ENCODE assay signal across 17 cellular contexts in genomic region chr11:134392953-134393615, GRCh38. TPM values are rescaled to one million over a fixed set of nuclear protein-coding genes. Genes with fewer than 3 reads are reported as not detected.
DNase-seq lines count a peak whose midpoint lies in the region; ATAC-seq, FAIRE-seq and TF ChIP-seq lines count a peak whose summit lies in the region.
"Had no signal": no experiment of that assay in that cellular context is flagged by ENCODE, and none has a peak within 500 bp of the region (broad histone marks: within the 10 kb centered on the region; RNA-seq: fewer than 3 reads in every experiment).

No MANE protein-coding gene starts in this region.

- H3K4me1 Mint-ChIP-seq in glutamatergic neuron (ENCODE audit: low read depth, unreplicated experiment), result peaks cover 50% of the 10 kb centered on the region
- H3K4me1 Mint-ChIP-seq: CD14-positive monocyte had no signal

- FAIRE-seq in HepG2 (lab: Jason Lieb, UNC), result no peak
- FAIRE-seq: GM19239, H1 had no signal

- TF ChIP-seq RAD21 in HepG2 (CRISPR knock-in tag; IDR thresholded peaks at IDR 0.05), result no peak

- 14% methylated on average over 19 of the region's 21 CpGs for WGBS in HepG2 (ENCODE audit: low lambda C conversion rate)
- WGBS in right lobe of liver (ENCODE audit: insufficient coverage, low coverage, low lambda C conversion rate, missing lambda C conversion rate), result 85% methylated on average over 16 of the region's 21 CpGs

- no peaks in the 10 kb centered on the region for H3K4me1 ChIP-seq in HepG2 (ENCODE audit: insufficient read depth, low read length)
- peaks cover 0 to 5% (median 2%) of the 10 kb centered on the region in 4 donors for H3K4me1 ChIP-seq in right lobe of liver
- H3K4me1 ChIP-seq in Panc1 (ENCODE audit: control insufficient read depth, insufficient read depth, low read length), result no peaks in the 10 kb centered on the region

- H3K27ac Mint-ChIP-seq in glutamatergic neuron (ENCODE audit: unreplicated experiment), result peak overlapping the region; percentile 87
- H3K27ac Mint-ChIP-seq: CD14-positive monocyte; CD4-positive, alpha-beta memory T cell had no signal

- H3K4me3 ChIP-seq in HepG2 (replicated peaks in 1 of 3; ENCODE audit: insufficient read depth in 1 of 3, low read depth in 2 of 3, low read length in 3 of 3), result no peak overlapping the region
- H3K4me3 ChIP-seq in right lobe of liver, result no peak overlapping the region
- H3K4me3 ChIP-seq in Panc1 (ENCODE audit: low read depth in 2 of 2, low read length in 2 of 2), result no peak overlapping the region
- H3K4me3 ChIP-seq: BLaER1, K562 had no signal

- TF ChIP-seq POLR2A in HepG2 (IDR thresholded peaks at IDR 0.05; ENCODE audit: insufficient read depth in 1 of 2, low read depth in 2 of 2, low read length in 2 of 2) (no peak), right lobe of liver (IDR thresholded peaks at IDR 0.05) (no peak)

- H3K79me2 ChIP-seq in HepG2 (ENCODE audit: insufficient read depth, low read length), result no peaks in the 10 kb centered on the region

- no peak overlapping the region for H2AFZ ChIP-seq in HepG2 (ENCODE audit: low read length)

- intact Hi-C loops in HepG2 (cut with micrococcal nuclease; ENCODE audit: unreplicated experiment), result no loop called here
- intact Hi-C loops in right lobe of liver (cut with DNase I), result no loop called here
- intact Hi-C loops in Panc1 (cut with micrococcal nuclease; ENCODE audit: unreplicated experiment), result no loop called here

- CTCF ChIA-PET in HepG2 (lab: Yijun Ruan, JAX; ENCODE audit: low intra/inter-chr PET ratio, low total read pairs) (interaction anchor here (1.1 kb wide), 1 partner anchor 186 kb away, joined by 3 read pairs; no protein-coding TSS in a partner anchor), Panc1 (lab: Charles Lee) (interaction anchor here (0.6 kb wide), 1 partner anchor 333 kb away, joined by 3 read pairs; no protein-coding TSS in a partner anchor)

- peak; percentile 6; the same call in 2 of the 3 replicates for ATAC-seq in HepG2
- ATAC-seq in right lobe of liver, result no peak
- ATAC-seq in Panc1, result peak; percentile 33; the same call in 1 of the 2 replicates

- H3K27ac ChIP-seq in HepG2 (ENCODE audit: extremely low read length, insufficient read depth, low read length) (no peak overlapping the region), right lobe of liver (no peak overlapping the region), Panc1 (ENCODE audit: low read length) (no peak overlapping the region)
- H3K27ac ChIP-seq: BLaER1 had no signal

- H3K4me3 Mint-ChIP-seq in glutamatergic neuron (ENCODE audit: unreplicated experiment), result peak overlapping the region; percentile 40
- H3K4me3 Mint-ChIP-seq: CD14-positive monocyte, H9 had no signal

- TF ChIP-seq EP300 in HepG2 (IDR thresholded peaks at IDR 0.05; ENCODE audit: low read depth in 2 of 2, low read length in 2 of 2) (no peak), HepG2 (CRISPR knock-in tag; IDR thresholded peaks at IDR 0.05; ENCODE audit: borderline replicate concordance) (no peak)

- DNase-seq in HepG2 (ENCODE audit: low spot score) (no peak), right lobe of liver (no peak), Panc1 (ENCODE audit: low read depth, low spot score) (no peak), glutamatergic neuron (no peak), Ammon's horn (ENCODE audit: low spot score) (no peak)
- no peak for DNase-seq in activated naive CD4-positive, alpha-beta T cell (lab: John Stamatoyannopoulos, UW)
- DNase-seq: AML-193, DMS153, DMS79 treated with DMSO at 0.1 percent for 48 hours, GF-D8, H9 had no signal

- peaks cover 0 to 26% of the 10 kb centered on the region in 2 experiments; a peak in 4 of 5 replicates for H3K27me3 ChIP-seq in HepG2 (ENCODE audit: control insufficient read depth in 1 of 2, insufficient read depth in 2 of 2, low read length in 2 of 2)
- no peaks in the 10 kb centered on the region for H3K27me3 ChIP-seq in right lobe of liver
- H3K27me3 ChIP-seq in Panc1 (ENCODE audit: control insufficient read depth, insufficient read depth, low read length), result peaks cover 6% of the 10 kb centered on the region

- no peaks in the 10 kb centered on the region for H3K36me3 ChIP-seq in HepG2 (replicated peaks in 1 of 2; ENCODE audit: control insufficient read depth in 1 of 2, insufficient read depth in 2 of 2, low read length in 2 of 2)
- H3K36me3 ChIP-seq in right lobe of liver, result no peaks in the 10 kb centered on the region
- H3K36me3 ChIP-seq in Panc1 (ENCODE audit: control insufficient read depth, insufficient read depth, low read length), result no peaks in the 10 kb centered on the region
- H3K36me3 ChIP-seq: BLaER1 had no signal

- TF ChIP-seq CTCF in HepG2 (CRISPR knock-in tag; IDR thresholded peaks at IDR 0.05) (no peak), right lobe of liver (IDR thresholded peaks at IDR 0.05) (no peak), Panc1 (IDR thresholded peaks at IDR 0.05) (no peak), glutamatergic neuron (IDR thresholded peaks at IDR 0.05; ENCODE audit: partially characterized antibody, unreplicated experiment) (no peak)

- no peak overlapping the region for H3K4me2 ChIP-seq in HepG2 (ENCODE audit: low read depth, low read length)
- H3K4me2 ChIP-seq: BLaER1 had no signal

- H3K27me3 Mint-ChIP-seq in glutamatergic neuron (ENCODE audit: unreplicated experiment), result peaks cover 18% of the 10 kb centered on the region

- H3K36me3 Mint-ChIP-seq in glutamatergic neuron (ENCODE audit: unreplicated experiment), result peaks cover 6% of the 10 kb centered on the region
- H3K36me3 Mint-ChIP-seq: CD14-positive monocyte; CD4-positive, alpha-beta memory T cell had no signal

- no peaks in the 10 kb centered on the region for H4K20me1 ChIP-seq in HepG2 (ENCODE audit: insufficient read depth, low read length)

- POLR2A ChIA-PET in HepG2 (lab: Yijun Ruan, JAX) (no interaction called here), Panc1 (lab: Charles Lee) (interaction anchor here (0.6 kb wide), 1 partner anchor 190 kb away, joined by 10 read pairs; no protein-coding TSS in a partner anchor)

- no peaks in the 10 kb centered on the region for H3K9me3 ChIP-seq in HepG2 (ENCODE audit: low read length)
- no peaks in the 10 kb centered on the region for H3K9me3 ChIP-seq in right lobe of liver
- no peaks in the 10 kb centered on the region for H3K9me3 ChIP-seq in Panc1 (ENCODE audit: control insufficient read depth, insufficient read depth, low read depth, low read length)

- H3K9ac ChIP-seq in HepG2 (ENCODE audit: insufficient read depth, low read depth, low read length), result no peak overlapping the region
- H3K9ac ChIP-seq: BLaER1 had no signal

- in situ Hi-C loops in HepG2 (cut with HindIII; ENCODE audit: extremely low pct_ligation_motif_present, low pct_unique_long_range_greater_than_20kb), result no loop called here
- in situ Hi-C loops in Panc1 (cut with HindIII; ENCODE audit: low pct_unique_long_range_greater_than_20kb, low sequenced_read_pairs), result no loop called here

- peaks cover 22% of the 10 kb centered on the region for H3K9me3 Mint-ChIP-seq in glutamatergic neuron (ENCODE audit: unreplicated experiment)
- H3K9me3 Mint-ChIP-seq: CD14-positive monocyte, H9 had no signal

- no TSS peak for BruUV-seq in HepG2 (replicated peaks; lab: Mats Ljungman, UMichigan)
- no TSS peak for BruUV-seq in Panc1 (replicated peaks; lab: Mats Ljungman, UMichigan)

TF ChIP-seq in HepG2, 621 proteins besides CTCF, POLR2A, EP300 and RAD21:
- no peak for TF ChIP-seq GZF1 (CRISPR knock-in tag; IDR thresholded peaks at IDR 0.05)
- TF ChIP-seq EZH2 (conservative IDR thresholded peaks at IDR 0.05; ENCODE audit: low read depth, low read length), result 0 out of 2 replicates have a peak, but pooled peaks have one; percentile 41

RNA-seq across cellular contexts. Expression of gene B3GAT1, which starts 19.0 kb away (rescaled TPM):
- total RNA-seq in HepG2 (2016; rRNA removed; fragmentation: Illumina TruSeq; extraction: Trizol), result not detected in 2 replicates
- total RNA-seq in HepG2 (2016; cell fraction: cytosol; rRNA removed; fragmentation: Illumina TruSeq; extraction: Trizol; ENCODE audit: low read depth), result not detected in 2 replicates
- total RNA-seq in HepG2 (2016; cell fraction: insoluble cytoplasmic fraction; rRNA removed; fragmentation: Illumina TruSeq; extraction: Trizol), result not detected in 2 replicates
- not detected in 2 replicates for total RNA-seq in HepG2 (2016; cell fraction: membrane; rRNA removed; fragmentation: Illumina TruSeq; extraction: Trizol)
- total RNA-seq in HepG2 (2016; cell fraction: nucleus; rRNA removed; fragmentation: Illumina TruSeq; extraction: Trizol), result not detected in 2 replicates
- polyA plus RNA-seq in HepG2 (2011; rRNA removed), result not detected in 2 replicates
- not detected in 2 replicates for polyA plus RNA-seq in HepG2 (2011; cell fraction: cytosol; rRNA removed)
- not detected in 2 replicates for polyA plus RNA-seq in HepG2 (2011; cell fraction: nucleus; rRNA removed)
- not detected in 2 replicates for polyA plus RNA-seq in HepG2 (2012)
- not detected in 2 replicates for polyA plus RNA-seq in HepG2 (2016; cell fraction: cytosol; fragmentation: Illumina TruSeq; extraction: Trizol; ENCODE audit: low read depth)
- polyA plus RNA-seq in HepG2 (2016; cell fraction: insoluble cytoplasmic fraction; fragmentation: Illumina TruSeq; extraction: Trizol; ENCODE audit: low read depth), result not detected in 2 replicates
- not detected in 2 replicates for polyA plus RNA-seq in HepG2 (2016; cell fraction: membrane; fragmentation: Illumina TruSeq; extraction: Trizol; ENCODE audit: low read depth)
- polyA plus RNA-seq in HepG2 (2016; cell fraction: nucleus; fragmentation: Illumina TruSeq; extraction: Trizol; ENCODE audit: insufficient read depth, low read depth), result not detected in 2 replicates
- not detected in 2 replicates for polyA minus RNA-seq in HepG2 (2011; rRNA and poly(A)+ RNA removed; ENCODE audit: low replicate concordance)
- polyA minus RNA-seq in HepG2 (2011; cell fraction: cytosol; rRNA and poly(A)+ RNA removed), result not detected in 2 replicates
- not detected in 2 replicates for polyA minus RNA-seq in HepG2 (2011; cell fraction: nucleus; rRNA and poly(A)+ RNA removed)
- 1 to 10 TPM in 5 of 6 experiments, under 1 TPM in 1; 0.76 to 8.8 (median 5.1) TPM for total RNA-seq in right lobe of liver
- 0.10 TPM for total RNA-seq in Panc1 (2021; ENCODE audit: unreplicated experiment)
- polyA plus RNA-seq in Panc1 (2012; ENCODE audit: insufficient read length), result 0.10 TPM
- total RNA-seq in glutamatergic neuron (ENCODE audit: unreplicated experiment), result 240 TPM
- polyA plus RNA-seq: CD14-positive monocyte; CD4-positive, alpha-beta memory T cell had no signal

Comparison
In these comparisons a context has a peak if more than half of its experiments do, and no peak if none do; other contexts are left out.
1. ATAC-seq: peak in HepG2 (single experiment) and Panc1 (single experiment); none in right lobe of liver (0 of 4).
2. RNA of gene B3GAT1, which starts 19.0 kb away (total RNA-seq): 240 TPM in glutamatergic neuron (single experiment); 0.76 to 8.8 TPM in right lobe of liver, 0.10 TPM in Panc1 (single experiment) and not detected in HepG2; every median in the first group is over 10 times any median in the second.